In the genomic region with DNA sequence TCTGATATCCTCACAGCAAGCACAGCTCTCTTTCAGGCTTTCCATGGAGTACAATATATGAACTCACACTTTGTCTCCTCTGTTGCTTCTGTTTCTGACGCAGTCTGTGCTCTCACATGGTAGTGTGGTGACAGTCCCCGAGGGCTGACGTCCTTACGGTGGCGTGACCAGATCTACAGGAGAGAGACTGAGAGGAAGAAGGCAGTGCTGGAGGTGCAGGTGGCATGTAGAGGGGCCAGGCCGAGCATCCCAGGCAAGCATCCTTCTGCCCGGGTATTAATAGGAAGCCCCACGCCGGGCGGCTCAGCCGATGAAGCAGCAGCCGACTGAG, we compare ENCODE assay signal across 11 cellular contexts. TPM values are rescaled to one million over a fixed set of nuclear protein-coding genes. Genes with fewer than 3 reads are reported as not detected.
DNase-seq lines count a peak whose midpoint lies in the region; ATAC-seq, FAIRE-seq and TF ChIP-seq lines count a peak whose summit lies in the region.
"Not testable (repeated sequence)": the region's sequence is repeated elsewhere in the genome, so short reads cannot be mapped to it uniquely, and the experiment has no call there.
"Had no signal": no experiment of that assay in that cellular context is flagged by ENCODE, and none has a peak within 500 bp of the region (broad histone marks: within the 10 kb centered on the region; RNA-seq: fewer than 3 reads in every experiment).

No MANE protein-coding gene starts in this region.

- DNase-seq in Panc1 (ENCODE audit: low read depth, low spot score); activated CD8-positive, alpha-beta T cell treated with anti-CD3 and anti-CD28 coated beads, Interleukin-2, amount 10 ng/mL, durations not matched to agents 7 days and 5 days; activated naive CD4-positive, alpha-beta T cell treated with anti-CD3 and anti-CD28 coated beads, Interleukin-2, amount 50 U/mL, for 72 hours (ENCODE audit: low spot score in 2 of 2); upper lobe of right lung: not testable (repeated sequence)
- DNase-seq in kidney = peak; percentile 25
- peak in 3 of 10 donors; percentile 8 to 26 (median 21) for DNase-seq in naive thymus-derived CD8-positive, alpha-beta T cell

- BruUV-seq in Panc1 (replicated peaks; lab: Mats Ljungman, UMichigan) = not testable (repeated sequence)

- intact Hi-C loops in Panc1 (cut with micrococcal nuclease; ENCODE audit: unreplicated experiment); kidney (cut with DNase I); upper lobe of right lung (cut with DNase I): not testable (repeated sequence)

- not testable (repeated sequence) for H3K4me3 ChIP-seq in Panc1 (ENCODE audit: low read depth in 2 of 2, low read length in 2 of 2); kidney (ENCODE audit: low read length in 2 of 2); upper lobe of right lung

- H3K27me3 ChIP-seq in Panc1 (ENCODE audit: control insufficient read depth, insufficient read depth, low read length); upper lobe of right lung: not testable (repeated sequence)

- H3K36me3 ChIP-seq in Panc1 (ENCODE audit: control insufficient read depth, insufficient read depth, low read length); kidney (ENCODE audit: control insufficient read depth in 1 of 2, insufficient read depth in 2 of 2, low read length in 2 of 2); upper lobe of right lung: not testable (repeated sequence)

- CTCF ChIA-PET in Panc1 (lab: Charles Lee); activated CD8-positive, alpha-beta T cell treated with anti-CD3 and anti-CD28 coated beads, Interleukin-2, amount 10 ng/mL, durations not matched to agents 7 days and 5 days (lab: Charles Lee): not testable (repeated sequence)

- peaks cover 23% of the 10 kb centered on the region for H3K4me1 Mint-ChIP-seq in activated CD8-positive, alpha-beta T cell treated with anti-CD3 and anti-CD28 coated beads, Interleukin-2, amount 10 ng/mL, durations not matched to agents 7 days and 5 days (ENCODE audit: low read depth)
- H3K4me1 Mint-ChIP-seq in naive thymus-derived CD8-positive, alpha-beta T cell = peaks cover 3 to 18% (median 15%) of the 10 kb centered on the region in 4 donors

- not testable (repeated sequence) for H3K4me1 ChIP-seq in Panc1 (ENCODE audit: control insufficient read depth, insufficient read depth, low read length); kidney (ENCODE audit: control insufficient read depth in 1 of 2, insufficient read depth in 1 of 2, low read depth in 1 of 2, low read length in 2 of 2); upper lobe of right lung

- not testable (repeated sequence) for H3K9me3 Mint-ChIP-seq in activated CD8-positive, alpha-beta T cell treated with anti-CD3 and anti-CD28 coated beads, Interleukin-2, amount 10 ng/mL, durations not matched to agents 7 days and 5 days (ENCODE audit: insufficient read depth); activated naive CD4-positive, alpha-beta T cell treated with anti-CD3 and anti-CD28 coated beads, Interleukin-2, amount 50 U/mL, for 72 hours; naive thymus-derived CD8-positive, alpha-beta T cell

- not testable (repeated sequence) for H3K27me3 Mint-ChIP-seq in activated CD8-positive, alpha-beta T cell treated with anti-CD3 and anti-CD28 coated beads, Interleukin-2, amount 10 ng/mL, durations not matched to agents 7 days and 5 days (ENCODE audit: low read depth); naive thymus-derived CD8-positive, alpha-beta T cell

- ATAC-seq in Panc1 (0 out of 2 replicates have a peak, but pooled peaks have one; percentile 34), upper lobe of right lung (peak; percentile 19)
- peak; percentile 20 for ATAC-seq in activated CD8-positive, alpha-beta T cell treated with anti-CD3 and anti-CD28 coated beads, Interleukin-2, amount 10 ng/mL, durations not matched to agents 7 days and 5 days
- ATAC-seq in activated naive CD4-positive, alpha-beta T cell treated with anti-CD3 and anti-CD28 coated beads, Interleukin-2, amount 50 U/mL, for 72 hours = peak; percentile 36 to 39
- peak; percentile 57 to 78 for ATAC-seq in naive thymus-derived CD8-positive, alpha-beta T cell

- H3K36me3 Mint-ChIP-seq in activated CD8-positive, alpha-beta T cell treated with anti-CD3 and anti-CD28 coated beads, Interleukin-2, amount 10 ng/mL, durations not matched to agents 7 days and 5 days (ENCODE audit: low read depth); activated naive CD4-positive, alpha-beta T cell treated with anti-CD3 and anti-CD28 coated beads, Interleukin-2, amount 50 U/mL, for 72 hours; naive thymus-derived CD8-positive, alpha-beta T cell: not testable (repeated sequence)

- H3K9me3 ChIP-seq in Panc1 (ENCODE audit: control insufficient read depth, insufficient read depth, low read depth, low read length); kidney (ENCODE audit: control insufficient read depth in 1 of 2, low read length in 2 of 2); upper lobe of right lung: not testable (repeated sequence)

- not testable (repeated sequence) for FAIRE-seq in kidney (lab: Jason Lieb, UNC)

- H3K27ac ChIP-seq in Panc1 (ENCODE audit: low read length); kidney (ENCODE audit: low read depth in 2 of 2, low read length in 2 of 2); upper lobe of right lung: not testable (repeated sequence)

- not testable (repeated sequence) for H3K27ac Mint-ChIP-seq in activated CD8-positive, alpha-beta T cell treated with anti-CD3 and anti-CD28 coated beads, Interleukin-2, amount 10 ng/mL, durations not matched to agents 7 days and 5 days; activated naive CD4-positive, alpha-beta T cell treated with anti-CD3 and anti-CD28 coated beads, Interleukin-2, amount 50 U/mL, for 72 hours
- H3K27ac Mint-ChIP-seq in naive thymus-derived CD8-positive, alpha-beta T cell = peak overlapping the region in 3 of 10 donors; percentile 96 to 98 (median 97)

- not testable (repeated sequence) for H3K9ac ChIP-seq in kidney (ENCODE audit: low read length in 2 of 2)

- TF ChIP-seq CTCF in Panc1 (IDR thresholded peaks at IDR 0.05); kidney (IDR thresholded peaks at IDR 0.05; ENCODE audit: borderline replicate concordance, extremely low read depth, insufficient read depth); upper lobe of right lung (IDR thresholded peaks at IDR 0.05): not testable (repeated sequence)

- POLR2A ChIA-PET in Panc1 (lab: Charles Lee); activated CD8-positive, alpha-beta T cell treated with anti-CD3 and anti-CD28 coated beads, Interleukin-2, amount 10 ng/mL, durations not matched to agents 7 days and 5 days (lab: Charles Lee); naive thymus-derived CD8-positive, alpha-beta T cell (lab: Charles Lee): not testable (repeated sequence)

- in situ Hi-C loops in Panc1 (cut with HindIII; ENCODE audit: low pct_unique_long_range_greater_than_20kb, low sequenced_read_pairs) = not testable (repeated sequence)

- H3K4me3 Mint-ChIP-seq in activated CD8-positive, alpha-beta T cell treated with anti-CD3 and anti-CD28 coated beads, Interleukin-2, amount 10 ng/mL, durations not matched to agents 7 days and 5 days = not testable (repeated sequence)
- peak overlapping the region in 3 of 10 donors; percentile 81 to 86 (median 83) for H3K4me3 Mint-ChIP-seq in naive thymus-derived CD8-positive, alpha-beta T cell

RNA-seq across cellular contexts. Expression of a gene that starts 8.4 kb away (rescaled TPM):
- total RNA-seq in Panc1 (2021; ENCODE audit: unreplicated experiment) (not detected), kidney (not detected), upper lobe of right lung (not detected)
- polyA plus RNA-seq in Panc1 (2012; ENCODE audit: insufficient read length) = 2.8 TPM
- total RNA-seq in activated CD8-positive, alpha-beta T cell treated with anti-CD3 and anti-CD28 coated beads, Interleukin-2, amount 10 ng/mL, durations not matched to agents 7 days and 5 days = not detected
- total RNA-seq in activated naive CD4-positive, alpha-beta T cell treated with anti-CD3 and anti-CD28 coated beads, Interleukin-2, amount 50 U/mL, for 72 hours = not detected
- polyA plus RNA-seq in kidney (ENCODE audit: insufficient read depth, low read depth, low replicate concordance) = not detected
- total RNA-seq in naive thymus-derived CD8-positive, alpha-beta T cell = not detected
- not detected for polyA plus RNA-seq in naive thymus-derived CD8-positive, alpha-beta T cell
- total RNA-seq: CD4-positive, alpha-beta T cell; Daoy; GM23248; HT-29 had no signal
- polyA plus RNA-seq: BJ, GM23248 had no signal
